Comparison of ENCODE assay signal across 8 cellular contexts in the genomic region with DNA sequence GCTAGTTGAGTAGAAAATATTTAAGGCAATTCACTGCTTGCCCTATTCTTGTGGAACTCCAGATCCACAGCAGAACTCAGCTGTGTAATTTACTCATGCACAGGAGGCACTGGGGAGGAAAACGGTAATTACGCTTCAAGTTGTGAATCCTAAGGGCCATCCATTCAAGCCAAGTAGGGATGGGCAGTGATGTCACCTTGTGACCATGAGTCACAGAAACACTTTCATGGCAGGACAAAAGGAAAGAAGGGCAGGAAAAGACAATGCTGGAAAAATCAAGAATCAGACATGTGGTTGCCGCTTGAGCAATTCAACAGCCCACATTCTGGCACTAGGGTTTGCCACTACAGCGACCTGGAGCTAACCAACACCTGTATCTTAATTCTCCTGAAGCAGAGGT. TPM values are rescaled to one million over a fixed set of nuclear protein-coding genes. Genes with fewer than 3 reads are reported as not detected.
A peak's percentile ranks its signal among the peaks of the same experiment; 100 is the strongest.
DNase-seq lines count a peak whose midpoint lies in the region; ATAC-seq, FAIRE-seq and TF ChIP-seq lines count a peak whose summit lies in the region.

No MANE protein-coding gene starts in this region.

- peaks cover 30% of the 10 kb centered on the region for H3K4me1 Mint-ChIP-seq in activated CD4-positive, alpha-beta T cell treated with anti-CD3 and anti-CD28 coated beads for 36 hours

- no peak overlapping the region for H3K27ac Mint-ChIP-seq in activated CD4-positive, alpha-beta T cell treated with anti-CD3 and anti-CD28 coated beads for 36 hours

- no peak overlapping the region for H2AFZ ChIP-seq in PC-9
- no peak overlapping the region for H2AFZ ChIP-seq in endothelial cell of umbilical vein (ENCODE audit: low read depth, low read length)

- H4K20me1 ChIP-seq in PC-9 (ENCODE audit: insufficient read depth) (no peaks in the 10 kb centered on the region), endothelial cell of umbilical vein (replicated peaks; ENCODE audit: control insufficient read depth, extremely low read depth, insufficient read depth, low read length) (no peaks in the 10 kb centered on the region)

- H3K4me3 ChIP-seq in PC-9 (peak overlapping the region; percentile 72; the same call in 1 of the 2 replicates), endothelial cell of umbilical vein (replicated peaks in 1 of 3; ENCODE audit: insufficient read depth in 1 of 3, low read depth in 1 of 3, low read length in 3 of 3) (peak overlapping the region in 1 of 3 experiments; percentile 84), sigmoid colon (no peak overlapping the region)

- CTCF ChIA-PET in activated CD4-positive, alpha-beta T cell treated with anti-CD3 and anti-CD28 coated beads for 36 hours (lab: Charles Lee), result interaction anchor here (1.2 kb wide), 1 partner anchor 44 kb away, joined by 3 read pairs; no protein-coding TSS in a partner anchor
- CTCF ChIA-PET in PC-9 (lab: Charles Lee), result no interaction called here
- CTCF ChIA-PET in endothelial cell of umbilical vein (lab: Charles Lee), result interaction anchor here (1.3 kb wide), 1 partner anchor 1134 kb away, joined by 3 read pairs; no protein-coding TSS in a partner anchor

- FAIRE-seq in endothelial cell of umbilical vein (lab: Jason Lieb, UNC), result no peak
- no peak for FAIRE-seq in D721Med (lab: Jason Lieb, UNC)

- BruUV-seq in PC-9 (replicated peaks; lab: Mats Ljungman, UMichigan) (TSS peak; percentile 58), endothelial cell of umbilical vein (replicated peaks; lab: Mats Ljungman, UMichigan) (no TSS peak)

- intact Hi-C loops in activated CD4-positive, alpha-beta T cell treated with anti-CD3 and anti-CD28 coated beads for 36 hours (cut with DNase I, micrococcal nuclease), result loop anchor here (2.0 to 5.0 kb wide), 5 partner anchors 161 to 1264 kb away; a partner anchor contains a TSS
- intact Hi-C loops in PC-9 (cut with micrococcal nuclease; ENCODE audit: unreplicated experiment) (no loop called here), endothelial cell of umbilical vein (cut with micrococcal nuclease) (loop anchor here (2.0 to 10.0 kb wide), 3 partner anchors 323 to 943 kb away; a partner anchor contains a TSS), sigmoid colon (cut with DNase I) (loop anchor here (5.0 kb wide), 1 partner anchor 1399 kb away; a partner anchor contains a TSS), sciatic nerve (cut with DNase I) (no loop called here)

- H3K9me3 Mint-ChIP-seq in activated CD4-positive, alpha-beta T cell treated with anti-CD3 and anti-CD28 coated beads for 36 hours (ENCODE audit: low read depth), result no peaks in the 10 kb centered on the region

- H3K9me3 ChIP-seq in PC-9 (ENCODE audit: insufficient read depth, low read depth) (no peaks in the 10 kb centered on the region), endothelial cell of umbilical vein (replicated peaks; ENCODE audit: control insufficient read depth, insufficient read depth, low read length) (no peaks in the 10 kb centered on the region), sigmoid colon (no peaks in the 10 kb centered on the region)

- no peaks in the 10 kb centered on the region for H3K79me2 ChIP-seq in PC-9 (ENCODE audit: low read depth)
- H3K79me2 ChIP-seq in endothelial cell of umbilical vein (ENCODE audit: control insufficient read depth, insufficient read depth, low read length), result peaks cover 8% of the 10 kb centered on the region

- no peak for ATAC-seq in activated CD4-positive, alpha-beta T cell treated with anti-CD3 and anti-CD28 coated beads for 36 hours
- ATAC-seq in sciatic nerve, result no peak
- ATAC-seq in GM19351 (IDR thresholded peaks at IDR 0.05; ENCODE audit: unreplicated experiment), result no peak

- H3K9me2 ChIP-seq in PC-9 (ENCODE audit: insufficient read depth), result no peaks in the 10 kb centered on the region

- H3K36me3 ChIP-seq in PC-9 (ENCODE audit: low read depth), result no peaks in the 10 kb centered on the region
- H3K36me3 ChIP-seq in endothelial cell of umbilical vein (ENCODE audit: control insufficient read depth in 2 of 2, extremely low read depth in 1 of 2, insufficient read depth in 2 of 2, low read length in 2 of 2), result no peaks in the 10 kb centered on the region
- peaks cover 0 to 2% (median 0%) of the 10 kb centered on the region in 4 donors for H3K36me3 ChIP-seq in sigmoid colon

- H3K27ac ChIP-seq in PC-9 (no peak overlapping the region), endothelial cell of umbilical vein (ENCODE audit: insufficient read depth, low read depth, low read length) (no peak overlapping the region), sigmoid colon (peak overlapping the region in 3 of 4 donors; percentile 84 to 88 (median 86))

- no peaks in the 10 kb centered on the region for H3K27me3 ChIP-seq in PC-9 (ENCODE audit: insufficient read depth, low read depth)
- peaks cover under 1% of the 10 kb centered on the region in 2 experiments for H3K27me3 ChIP-seq in endothelial cell of umbilical vein (ENCODE audit: control insufficient read depth in 2 of 2, insufficient read depth in 2 of 2, low read length in 2 of 2)
- H3K27me3 ChIP-seq in sigmoid colon, result no peaks in the 10 kb centered on the region

- H3K4me3 Mint-ChIP-seq in activated CD4-positive, alpha-beta T cell treated with anti-CD3 and anti-CD28 coated beads for 36 hours, result peak overlapping the region; percentile 88

- H3K27me3 Mint-ChIP-seq in activated CD4-positive, alpha-beta T cell treated with anti-CD3 and anti-CD28 coated beads for 36 hours, result peaks cover under 1% of the 10 kb centered on the region

- no peaks in the 10 kb centered on the region for H3F3A ChIP-seq in PC-9 (ENCODE audit: insufficient read depth, low read depth)

- no peaks in the 10 kb centered on the region for H3K36me3 Mint-ChIP-seq in activated CD4-positive, alpha-beta T cell treated with anti-CD3 and anti-CD28 coated beads for 36 hours (ENCODE audit: low read depth)

- peaks cover 9% of the 10 kb centered on the region for H3K4me1 ChIP-seq in PC-9 (replicated peaks; ENCODE audit: insufficient read depth)
- H3K4me1 ChIP-seq in endothelial cell of umbilical vein (ENCODE audit: control insufficient read depth, extremely low read depth, insufficient read depth, low read length), result peaks cover 13% of the 10 kb centered on the region
- H3K4me1 ChIP-seq in sigmoid colon, result peaks cover 0 to 25% (median 14%) of the 10 kb centered on the region in 4 donors

- no peak for TF ChIP-seq EP300 in sigmoid colon (IDR thresholded peaks at IDR 0.05)

- no peak overlapping the region for H3K9ac ChIP-seq in endothelial cell of umbilical vein (replicated peaks; ENCODE audit: extremely low read depth, insufficient read depth, low read length)

- H3K4me2 ChIP-seq in PC-9 (peak overlapping the region; percentile 92), endothelial cell of umbilical vein (ENCODE audit: insufficient read depth, low read length) (peak overlapping the region; percentile 88)

- POLR2A ChIA-PET in activated CD4-positive, alpha-beta T cell treated with anti-CD3 and anti-CD28 coated beads for 36 hours (lab: Charles Lee), result no interaction called here
- POLR2A ChIA-PET in PC-9 (lab: Charles Lee; ENCODE audit: unreplicated experiment) (no interaction called here), endothelial cell of umbilical vein (lab: Charles Lee) (no interaction called here)

- no peak for DNase-seq in activated CD4-positive, alpha-beta T cell treated with anti-CD3 and anti-CD28 coated beads for 36 hours
- no peak for DNase-seq in activated CD4-positive, alpha-beta T cell treated with anti-CD3 and anti-CD28 coated beads, Interleukin-2, amount 50 U/mL, for 4 hours
- DNase-seq in PC-9, result no peak
- DNase-seq in endothelial cell of umbilical vein (ENCODE audit: low read depth, low spot score), result no peak
- DNase-seq in sigmoid colon, result no peak
- DNase-seq in sciatic nerve (ENCODE audit: low spot score), result no peak
- DNase-seq in D721Med (ENCODE audit: insufficient read length, low spot score), result no peak

- dilution Hi-C loops in endothelial cell of umbilical vein (cut with MboI; ENCODE audit: extremely low pct_ligation_motif_present, low sequenced_read_pairs), result no loop called here

- no peaks in the 10 kb centered on the region for H3K9me1 ChIP-seq in endothelial cell of umbilical vein (replicated peaks; ENCODE audit: control insufficient read depth, extremely low read depth, insufficient read depth, low read length)

- TF ChIP-seq POLR2A in endothelial cell of umbilical vein (IDR thresholded peaks at IDR 0.05; ENCODE audit: low read depth, low read length), result no peak
- TF ChIP-seq POLR2A in sigmoid colon (IDR thresholded peaks at IDR 0.05), result no peak

- 91 to 94% methylated on average over 4 of the region's 4 CpGs for WGBS in sigmoid colon, 2 donors

- TF ChIP-seq CTCF in PC-9 (conservative IDR thresholded peaks at IDR 0.05), result no peak
- no peak for TF ChIP-seq CTCF in endothelial cell of umbilical vein (IDR thresholded peaks at IDR 0.05; ENCODE audit: extremely low read depth in 1 of 2, insufficient read depth in 1 of 2, low read depth in 1 of 2, low read length in 2 of 2)
- no peak for TF ChIP-seq CTCF in sigmoid colon (IDR thresholded peaks at IDR 0.05)
- no peak for TF ChIP-seq CTCF in D721Med (IDR thresholded peaks at IDR 0.05; ENCODE audit: insufficient read depth, missing control alignments)

TF ChIP-seq in endothelial cell of umbilical vein, 7 proteins besides CTCF, POLR2A, EP300 and RAD21:
- TF ChIP-seq JUN (IDR thresholded peaks at IDR 0.05; ENCODE audit: borderline replicate concordance, insufficient read depth, insufficient read length, low read depth), result peak; percentile 45
- TF ChIP-seq MYC (IDR thresholded peaks at IDR 0.05; ENCODE audit: low read depth, low read length), result no peak
TF ChIP-seq in endothelial cell of umbilical vein: peak in this region for 1.

RNA-seq across cellular contexts. Expression of a gene that starts 1.4 kb away (rescaled TPM):
- total RNA-seq in activated CD4-positive, alpha-beta T cell treated with anti-CD3 and anti-CD28 coated beads for 36 hours, result 1 to 10 TPM; 7.8 to 8.8 TPM
- 7.9 and 11.0 TPM in 2 replicates for total RNA-seq in PC-9 (2021)
- total RNA-seq in endothelial cell of umbilical vein, result 19.0 and 21.0 TPM in 2 replicates
- polyA plus RNA-seq in endothelial cell of umbilical vein, result 13.0 and 15.0 TPM in 2 replicates
- polyA plus RNA-seq in endothelial cell of umbilical vein (2011; cell fraction: cytosol; rRNA removed), result 9.7 and 10.9 TPM in 2 replicates
- polyA plus RNA-seq in endothelial cell of umbilical vein (2011; cell fraction: nucleus; rRNA removed), result 16.5 and 21.0 TPM in 2 replicates
- polyA plus RNA-seq in endothelial cell of umbilical vein (2012), result 12.4 and 17.6 TPM in 2 replicates
- 54.4 and 63.2 TPM in 2 replicates for polyA minus RNA-seq in endothelial cell of umbilical vein
- polyA minus RNA-seq in endothelial cell of umbilical vein (2011; cell fraction: cytosol; rRNA and poly(A)+ RNA removed), result 14.0 TPM
- polyA minus RNA-seq in endothelial cell of umbilical vein (2011; cell fraction: nucleus; rRNA and poly(A)+ RNA removed), result 23.4 and 29.7 TPM in 2 replicates
- total RNA-seq in sigmoid colon, result 10 to 100 TPM; 17.1 to 32.1 (median 21.9) TPM
- 1 to 10 TPM; 4.8 to 9.0 (median 4.9) TPM for polyA plus RNA-seq in sigmoid colon
- total RNA-seq in sciatic nerve, result 20.1 TPM

Comparison
In these comparisons a context has a peak if more than half of its experiments do, and no peak if none do; other contexts are left out.
1. H3K27ac ChIP-seq: peak in sigmoid colon (3 of 4); none in PC-9 (single experiment) and endothelial cell of umbilical vein (single experiment).
2. intact Hi-C loops: an anchor here in activated CD4-positive, alpha-beta T cell treated with anti-CD3 and anti-CD28 coated beads for 36 hours (2.0 to 5.0 kb wide), endothelial cell of umbilical vein (2.0 to 10.0 kb wide) and sigmoid colon (5.0 kb wide); none called in PC-9 and sciatic nerve.